Comparison of ENCODE assay signal across 7 cellular contexts in the genomic region with DNA sequence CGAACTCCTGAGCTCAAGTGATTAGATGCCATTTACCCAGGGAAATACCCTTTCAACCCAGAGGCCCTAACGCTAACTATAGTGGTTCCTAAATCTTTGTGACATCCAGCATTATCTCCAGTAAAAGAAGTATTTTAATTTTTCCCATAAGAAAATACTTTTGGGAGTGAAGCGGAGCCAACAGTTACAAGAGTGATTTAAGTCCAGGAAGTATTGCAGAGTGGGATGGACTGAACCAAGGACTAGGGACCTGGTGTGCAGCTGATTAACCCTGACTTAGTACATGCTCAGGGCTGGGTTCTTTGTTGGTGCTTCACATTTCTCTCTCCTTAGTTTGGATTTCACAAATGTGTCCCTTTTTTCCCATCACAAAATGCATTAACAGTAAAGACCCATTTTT. TPM values are rescaled to one million over a fixed set of nuclear protein-coding genes. Genes with fewer than 3 reads are reported as not detected.
A peak's percentile ranks its signal among the peaks of the same experiment; 100 is the strongest.
DNase-seq lines count a peak whose midpoint lies in the region; ATAC-seq and TF ChIP-seq lines count a peak whose summit lies in the region.
"Not testable (repeated sequence)": the region's sequence is repeated elsewhere in the genome, so short reads cannot be mapped to it uniquely, and the experiment has no call there.

No MANE protein-coding gene starts in this region.

- peaks cover 55% of the 10 kb centered on the region for H3K36me3 Mint-ChIP-seq in activated T-helper 17 cell treated with anti-CD3 and anti-CD28 coated beads, Interleukin-2, amount 50 U/mL, for 72 hours (ENCODE audit: low read depth)
- peaks cover 55% of the 10 kb centered on the region for H3K36me3 Mint-ChIP-seq in dendritic cell treated with granulocyte-macrophage colony-stimulating factor and Interleukin-4, amounts not matched to agents 40 ng/mL and 50 ng/mL, for 4 days (ENCODE audit: low read depth)

- H3K79me2 ChIP-seq in GM23248 (ENCODE audit: insufficient read depth): peaks cover 63% of the 10 kb centered on the region

- not testable (repeated sequence) for H3K4me3 ChIP-seq in GM23248; fibroblast of pulmonary artery (replicated peaks; ENCODE audit: low read depth, low read length); left lung; subcutaneous abdominal adipose tissue (ENCODE audit: low read depth in 1 of 5, low read length in 5 of 5)

- H3F3A ChIP-seq in GM23248 (ENCODE audit: insufficient read depth): peaks cover 18% of the 10 kb centered on the region

- in situ Hi-C loops in GM23248 (cut with MboI): not testable (repeated sequence)

- intact Hi-C loops in dendritic cell treated with granulocyte-macrophage colony-stimulating factor and Interleukin-4, amounts not matched to agents 40 ng/mL and 50 ng/mL, for 4 days (cut with micrococcal nuclease); left lung (cut with DNase I); sciatic nerve (cut with DNase I): not testable (repeated sequence)

- H3K9me3 ChIP-seq in GM23248 (ENCODE audit: low read depth); left lung; subcutaneous abdominal adipose tissue (ENCODE audit: control insufficient read depth in 5 of 5, low read length in 5 of 5): not testable (repeated sequence)

- H2AFZ ChIP-seq in GM23248: not testable (repeated sequence)

- not testable (repeated sequence) for H3K27me3 Mint-ChIP-seq in activated T-helper 17 cell treated with anti-CD3 and anti-CD28 coated beads, Interleukin-2, amount 50 U/mL, for 72 hours; dendritic cell treated with granulocyte-macrophage colony-stimulating factor and Interleukin-4, amounts not matched to agents 40 ng/mL and 50 ng/mL, for 4 days

- TF ChIP-seq CTCF in fibroblast of pulmonary artery (IDR thresholded peaks at IDR 0.05; ENCODE audit: low read length, missing control alignments); left lung (IDR thresholded peaks at IDR 0.05): not testable (repeated sequence)

- not testable (repeated sequence) for H3K9ac ChIP-seq in GM23248; subcutaneous abdominal adipose tissue (ENCODE audit: low read length in 5 of 5)

- not testable (repeated sequence) for H3K4me2 ChIP-seq in GM23248 (ENCODE audit: unreplicated experiment)

- DNase-seq in GM23248; left lung; sciatic nerve (ENCODE audit: low spot score): not testable (repeated sequence)
- peak; percentile 31 for DNase-seq in fibroblast of pulmonary artery (ENCODE audit: low read depth)

- peak overlapping the region; percentile 75 for H3K27ac Mint-ChIP-seq in activated T-helper 17 cell treated with anti-CD3 and anti-CD28 coated beads, Interleukin-2, amount 50 U/mL, for 72 hours
- peak overlapping the region; percentile 53 for H3K27ac Mint-ChIP-seq in dendritic cell treated with granulocyte-macrophage colony-stimulating factor and Interleukin-4, amounts not matched to agents 40 ng/mL and 50 ng/mL, for 4 days

- H3K27ac ChIP-seq in GM23248 (0 out of 2 replicates have a peak overlapping the region, but pooled peaks have one; percentile 74), left lung (peak overlapping the region; percentile 37 to 56), subcutaneous abdominal adipose tissue (ENCODE audit: low read depth, low read length) (peak overlapping the region; percentile 24)

- H4K20me1 ChIP-seq in GM23248 (ENCODE audit: insufficient read depth): not testable (repeated sequence)

- H3K27me3 ChIP-seq in GM23248 (replicated peaks; ENCODE audit: insufficient read depth); left lung; subcutaneous abdominal adipose tissue (ENCODE audit: control insufficient read depth in 5 of 5, insufficient read depth in 4 of 5, low read length in 5 of 5): not testable (repeated sequence)

- H3K4me1 Mint-ChIP-seq in activated T-helper 17 cell treated with anti-CD3 and anti-CD28 coated beads, Interleukin-2, amount 50 U/mL, for 72 hours: peaks cover 15% of the 10 kb centered on the region
- H3K4me1 Mint-ChIP-seq in dendritic cell treated with granulocyte-macrophage colony-stimulating factor and Interleukin-4, amounts not matched to agents 40 ng/mL and 50 ng/mL, for 4 days (ENCODE audit: low read depth): peaks cover 32% of the 10 kb centered on the region

- not testable (repeated sequence) for H3K9me3 Mint-ChIP-seq in activated T-helper 17 cell treated with anti-CD3 and anti-CD28 coated beads, Interleukin-2, amount 50 U/mL, for 72 hours; dendritic cell treated with granulocyte-macrophage colony-stimulating factor and Interleukin-4, amounts not matched to agents 40 ng/mL and 50 ng/mL, for 4 days

- not testable (repeated sequence) for ATAC-seq in activated T-helper 17 cell treated with anti-CD3 and anti-CD28 coated beads, Interleukin-2, amount 50 U/mL, for 72 hours (replicated peaks); left lung
- peak; percentile 47 for ATAC-seq in sciatic nerve

- H3K4me1 ChIP-seq in GM23248 (ENCODE audit: insufficient read depth) (peaks cover 21% of the 10 kb centered on the region), left lung (peaks cover 0 to 33% of the 10 kb centered on the region in 2 donors), subcutaneous abdominal adipose tissue (ENCODE audit: control insufficient read depth in 5 of 5, insufficient read depth in 5 of 5, low read length in 5 of 5) (peaks cover 0 to 18% (median 7%) of the 10 kb centered on the region in 5 donors)

- peak overlapping the region; percentile 59 for H3K4me3 Mint-ChIP-seq in activated T-helper 17 cell treated with anti-CD3 and anti-CD28 coated beads, Interleukin-2, amount 50 U/mL, for 72 hours
- not testable (repeated sequence) for H3K4me3 Mint-ChIP-seq in dendritic cell treated with granulocyte-macrophage colony-stimulating factor and Interleukin-4, amounts not matched to agents 40 ng/mL and 50 ng/mL, for 4 days

- not testable (repeated sequence) for H3K9me2 ChIP-seq in GM23248 (ENCODE audit: insufficient read depth)

- WGBS in GM23248 (ENCODE audit: low coverage in 1 of 2, low lambda C conversion rate in 2 of 2, missing lambda C conversion rate in 2 of 2), 2 experiments: 89 to 90% methylated on average over 3 of the region's 3 CpGs

- H3K36me3 ChIP-seq in GM23248 (ENCODE audit: low read depth); left lung; subcutaneous abdominal adipose tissue (ENCODE audit: control insufficient read depth in 5 of 5, insufficient read depth in 5 of 5, low read length in 5 of 5): not testable (repeated sequence)

RNA-seq across cellular contexts. Expression of gene RANBP2, which starts 55.9 kb away (rescaled TPM):
- 47.8 and 51.7 TPM in 2 replicates for total RNA-seq in GM23248 (2014; rRNA removed; shearing (Covaris generic))
- 12.0 and 12.9 TPM in 2 replicates for polyA plus RNA-seq in GM23248 (2016; fragmentation: Nextera tagmentation; extraction: Ambion mirVana)
- total RNA-seq in activated T-helper 17 cell treated with anti-CD3 and anti-CD28 coated beads, Interleukin-2, amount 50 U/mL, for 72 hours: 10 to 100 TPM; 54.8 to 81.6 TPM
- 10 to 100 TPM; 67.9 to 68.2 TPM for total RNA-seq in left lung
- total RNA-seq in sciatic nerve: 86.9 TPM

Comparison
In these comparisons a context has a peak if more than half of its experiments do, and no peak if none do; other contexts are left out.
1. H3K27ac ChIP-seq: peak in every context shown above with its lines; median percentile 74 in GM23248; 46 in left lung; 24 in subcutaneous abdominal adipose tissue.